1 cellular context compared by ENCODE assay signal in genomic region chr1:3542635-3543034, GRCh38.
TF ChIP-seq lines count a peak whose summit lies in the region.

No MANE protein-coding gene starts in this region.

TF ChIP-seq in liver, 16 proteins besides CTCF, POLR2A, EP300 and RAD21 (continued from another document):
- no peak for TF ChIP-seq REST (IDR thresholded peaks at IDR 0.05)
- no peak for TF ChIP-seq ZBTB33 (IDR thresholded peaks at IDR 0.05)
- TF ChIP-seq TAF1 (conservative IDR thresholded peaks at IDR 0.05): no peak
- no peak for TF ChIP-seq HNF4G (IDR thresholded peaks at IDR 0.05)
- no peak for TF ChIP-seq NR2F2 (IDR thresholded peaks at IDR 0.05)
